In the genomic region with DNA sequence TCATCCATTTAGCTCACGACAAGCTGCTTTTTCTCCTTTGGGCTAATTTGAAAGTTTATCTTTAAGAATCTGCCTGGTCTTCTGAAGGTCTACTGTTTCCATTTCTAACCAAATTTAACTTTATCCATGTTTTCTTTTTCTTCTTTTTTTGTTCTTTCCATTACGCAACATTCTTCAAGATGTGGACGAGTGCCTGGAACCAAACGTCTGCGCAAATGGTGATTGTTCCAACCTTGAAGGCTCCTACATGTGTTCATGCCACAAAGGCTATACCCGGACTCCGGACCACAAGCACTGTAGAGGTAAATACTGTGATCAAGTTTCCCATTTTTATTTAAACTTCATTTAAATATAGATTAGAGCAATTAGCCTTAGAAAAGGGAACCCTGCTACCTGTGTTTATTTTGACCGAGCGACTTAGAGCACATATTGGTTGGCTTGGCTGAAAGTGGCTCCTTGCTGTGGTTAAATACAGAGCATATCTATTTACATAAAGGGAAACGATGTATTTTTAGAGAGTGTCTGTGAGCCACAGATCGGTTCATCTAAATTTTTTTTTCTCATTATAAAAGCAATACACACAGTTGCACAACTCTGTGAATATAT, we compare ENCODE assay signal across 13 cellular contexts.
DNase-seq lines count a peak whose midpoint lies in the region; ATAC-seq and TF ChIP-seq lines count a peak whose summit lies in the region.
"Had no signal": no experiment of that assay in that cellular context is flagged by ENCODE, and none has a peak within 500 bp of the region (broad histone marks: within the 10 kb centered on the region; RNA-seq: fewer than 3 reads in every experiment).

No MANE protein-coding gene starts in this region.

- H3K9me3 ChIP-seq in esophagus muscularis mucosa (no peaks in the 10 kb centered on the region), gastrocnemius medialis (no peaks in the 10 kb centered on the region)
- H3K9me3 ChIP-seq: neutrophil, Peyer's patch had no signal

- peak; percentile 39 to 44 for DNase-seq in NCI-H526 (lab: John Stamatoyannopoulos, UW)
- DNase-seq in esophagus muscularis mucosa (ENCODE audit: extremely low spot score) = no peak
- DNase-seq in gastrocnemius medialis = no peak
- DNase-seq in NCI-H446 treated with DMSO at 0.1 percent for 48 hours (lab: John Stamatoyannopoulos, UW) = no peak
- DNase-seq in activated T-cell treated with anti-CD3 and anti-CD28 coated beads, Interleukin-2, amount 50 U/mL, for 48 hours = no peak
- DNase-seq: activated CD8-positive, alpha-beta T cell treated with anti-CD3 and anti-CD28 coated beads, Interleukin-2, amount 10 ng/mL, durations not matched to agents 7 days and 5 days; NCI-H1105; Peyer's patch; T1000 had no signal

- H3K27ac ChIP-seq in esophagus muscularis mucosa (replicated peaks in 1 of 4) (peak overlapping the region; percentile 77 to 90 (median 77)), gastrocnemius medialis (peak overlapping the region; percentile 24 to 55 (median 34))
- H3K27ac ChIP-seq: neutrophil had no signal

- H3K4me1 ChIP-seq in esophagus muscularis mucosa (peaks cover 46 to 86% (median 81%) of the 10 kb centered on the region in 4 donors), gastrocnemius medialis (peaks cover 28 to 32% of the 10 kb centered on the region in 2 donors)

- TF ChIP-seq EP300 in esophagus muscularis mucosa (IDR thresholded peaks at IDR 0.05) = no peak

- ATAC-seq in GM21529 (IDR thresholded peaks at IDR 0.05; ENCODE audit: unreplicated experiment) (peak; percentile 57), gastrocnemius medialis (peak; percentile 43 to 54), GM18498 (IDR thresholded peaks at IDR 0.05; ENCODE audit: unreplicated experiment) (no peak), HG02610 (IDR thresholded peaks at IDR 0.05; ENCODE audit: unreplicated experiment) (no peak)
- ATAC-seq: activated CD8-positive, alpha-beta T cell treated with anti-CD3 and anti-CD28 coated beads, Interleukin-2, amount 10 ng/mL, durations not matched to agents 7 days and 5 days had no signal

- intact Hi-C loops in esophagus muscularis mucosa (cut with DNase I) (no loop called here), gastrocnemius medialis (cut with DNase I; ENCODE audit: low total_unique reads) (no loop called here)

- no peak overlapping the region for H3K4me3 ChIP-seq in esophagus muscularis mucosa
- H3K4me3 ChIP-seq in gastrocnemius medialis = peak overlapping the region in 3 of 4 donors; percentile 3 to 18 (median 11)
- H3K4me3 ChIP-seq: Peyer's patch had no signal

- in situ Hi-C loops in gastrocnemius medialis (cut with MboI; ENCODE audit: low sequenced_read_pairs in 4 of 4) = no loop called here

- H3K27me3 ChIP-seq in esophagus muscularis mucosa (no peaks in the 10 kb centered on the region), gastrocnemius medialis (no peaks in the 10 kb centered on the region)
- H3K27me3 ChIP-seq: neutrophil, Peyer's patch had no signal

- no peak for TF ChIP-seq CTCF in esophagus muscularis mucosa (IDR thresholded peaks at IDR 0.05)
- TF ChIP-seq CTCF in gastrocnemius medialis (IDR thresholded peaks at IDR 0.05 in 4 of 5, conservative IDR thresholded peaks at IDR 0.05 in 1 of 5) = no peak

- 62% methylated on average over 11 of the region's 11 CpGs for WGBS in esophagus muscularis mucosa

- TF ChIP-seq POLR2A in esophagus muscularis mucosa (IDR thresholded peaks at IDR 0.05; ENCODE audit: low read depth) (no peak), gastrocnemius medialis (IDR thresholded peaks at IDR 0.05) (no peak)

- H3K36me3 ChIP-seq in esophagus muscularis mucosa (peaks cover 0 to 6% (median 3%) of the 10 kb centered on the region in 4 donors), gastrocnemius medialis (no peaks in the 10 kb centered on the region)
- H3K36me3 ChIP-seq: neutrophil, Peyer's patch had no signal

Comparison
In these comparisons a context has a peak if more than half of its experiments do, and no peak if none do; other contexts are left out.
1. ATAC-seq: peak in GM21529 (single experiment) and gastrocnemius medialis (2 of 2); none in GM18498 (single experiment) and HG02610 (single experiment).
2. DNase-seq: peak in NCI-H526 (2 of 2); none in esophagus muscularis mucosa (single experiment), gastrocnemius medialis (0 of 2), NCI-H446 treated with DMSO at 0.1 percent for 48 hours (single experiment) and activated T-cell treated with anti-CD3 and anti-CD28 coated beads, Interleukin-2, amount 50 U/mL, for 48 hours (0 of 2).
3. H3K4me3 ChIP-seq: peak in gastrocnemius medialis (3 of 4); none in esophagus muscularis mucosa (0 of 4).